Comparison of ENCODE assay signal across 14 cellular contexts in genomic region chr15:71364117-71364584, GRCh38.
DNase-seq lines count a peak whose midpoint lies in the region; ATAC-seq and TF ChIP-seq lines count a peak whose summit lies in the region.
"Had no signal": no experiment of that assay in that cellular context is flagged by ENCODE, and none has a peak within 500 bp of the region (broad histone marks: within the 10 kb centered on the region; RNA-seq: fewer than 3 reads in every experiment).

No MANE protein-coding gene starts in this region.

- H3K27me3 ChIP-seq in mesenchymal stem cell (ENCODE audit: control insufficient read depth in 1 of 2, insufficient read depth in 1 of 2, low read length in 2 of 2) = no peaks in the 10 kb centered on the region
- H3K27me3 ChIP-seq in CD4-positive, alpha-beta T cell (ENCODE audit: control insufficient read depth, insufficient read depth, low read length) = no peaks in the 10 kb centered on the region
- H3K27me3 ChIP-seq: cardiac muscle cell had no signal

- peaks cover 8% of the 10 kb centered on the region for H3K79me1 ChIP-seq in mesenchymal stem cell (replicated peaks; ENCODE audit: low read length, poor library complexity, severe bottlenecking)

- peaks cover 2% of the 10 kb centered on the region for H3K9me3 Mint-ChIP-seq in CD4-positive, alpha-beta T cell

- ATAC-seq in CD4-positive, alpha-beta T cell (ENCODE audit: poor library complexity) = no peak

- peak overlapping the region in 1 of 2 experiments; percentile 61 for H3K18ac ChIP-seq in mesenchymal stem cell (ENCODE audit: low read depth in 1 of 2, low read length in 2 of 2)

- peaks cover 22% of the 10 kb centered on the region for H3K27me3 Mint-ChIP-seq in CD4-positive, alpha-beta T cell

- no peak overlapping the region for H3K9ac ChIP-seq in mesenchymal stem cell (ENCODE audit: low read length)
- H3K9ac ChIP-seq: KMS-11 had no signal

- H2AFZ ChIP-seq in mesenchymal stem cell (ENCODE audit: low read depth, low read length) = no peak overlapping the region

- no peak overlapping the region for H3K27ac Mint-ChIP-seq in CD4-positive, alpha-beta T cell

- peak; percentile 84 for DNase-seq in HPDE6-E6E7 (ENCODE audit: extremely low spot score)
- peak; percentile 42 to 92 (median 71) for DNase-seq in NCI-H1417 (lab: John Stamatoyannopoulos, UW)
- DNase-seq in SW480 (ENCODE audit: low spot score) = peak; percentile 18
- DNase-seq in mesenchymal stem cell = no peak
- no peak for DNase-seq in AG20443 (ENCODE audit: low spot score)
- DNase-seq in CD4-positive, alpha-beta T cell = no peak
- DNase-seq in HuH-7 (ENCODE audit: low spot score) = no peak
- DNase-seq: activated naive CD4-positive, alpha-beta T cell treated with Interleukin-2 at 50 U/mL for 16 hours; CD4-positive, CD25-positive, alpha-beta regulatory T cell; hypothalamus; NCI-H446 treated with DMSO at 0.1 percent for 48 hours had no signal

- no peaks in the 10 kb centered on the region for H3K4me1 ChIP-seq in mesenchymal stem cell (ENCODE audit: control insufficient read depth, insufficient read depth, low read depth, low read length)

- no peak overlapping the region for H3K4ac ChIP-seq in mesenchymal stem cell (ENCODE audit: low read depth in 1 of 2, low read length in 2 of 2)

- H3K9me3 ChIP-seq in mesenchymal stem cell (ENCODE audit: control insufficient read depth, low read length) = no peaks in the 10 kb centered on the region
- H3K9me3 ChIP-seq in CD4-positive, alpha-beta T cell (ENCODE audit: control insufficient read depth, low read length) = no peaks in the 10 kb centered on the region

- intact Hi-C loops in CD4-positive, alpha-beta T cell (cut with DNase I, micrococcal nuclease) = no loop called here

- no peak overlapping the region for H3K4me2 ChIP-seq in mesenchymal stem cell (ENCODE audit: low read length, poor library complexity, severe bottlenecking)
- H3K4me2 ChIP-seq: KMS-11 had no signal

- no peak overlapping the region for H3K4me3 ChIP-seq in mesenchymal stem cell (ENCODE audit: insufficient read depth in 1 of 2, low read depth in 1 of 2, low read length in 2 of 2)
- H3K4me3 ChIP-seq: cardiac muscle cell, lung had no signal

- no peak overlapping the region for H3K23ac ChIP-seq in mesenchymal stem cell (ENCODE audit: low read length in 2 of 2)

- CTCF ChIA-PET in CD4-positive, alpha-beta T cell (lab: Charles Lee) = no interaction called here

- no peak overlapping the region for H2BK5ac ChIP-seq in mesenchymal stem cell (ENCODE audit: low read depth, low read length, poor library complexity, severe bottlenecking)

- no peak overlapping the region for H3K14ac ChIP-seq in mesenchymal stem cell (ENCODE audit: low read length in 2 of 2)

- no peaks in the 10 kb centered on the region for H3K4me1 Mint-ChIP-seq in CD4-positive, alpha-beta T cell (ENCODE audit: low read depth)

- no peak overlapping the region for H3K27ac ChIP-seq in mesenchymal stem cell (ENCODE audit: low read length, poor library complexity, severe bottlenecking)
- H3K27ac ChIP-seq in CD4-positive, alpha-beta T cell (ENCODE audit: low read depth, low read length) = no peak overlapping the region
- H3K27ac ChIP-seq: cardiac muscle cell, KMS-11 had no signal

- no peak overlapping the region for H3K4me3 Mint-ChIP-seq in CD4-positive, alpha-beta T cell
- H3K4me3 Mint-ChIP-seq: CD4-positive, CD25-positive, alpha-beta regulatory T cell had no signal

- H2BK15ac ChIP-seq in mesenchymal stem cell (ENCODE audit: low read depth, poor library complexity, severe bottlenecking) = peak overlapping the region; percentile 0

- H2BK12ac ChIP-seq in mesenchymal stem cell (ENCODE audit: low read length in 2 of 2) = peak overlapping the region; percentile 39 to 77

- H4K91ac ChIP-seq in mesenchymal stem cell (ENCODE audit: low read length) = peak overlapping the region; percentile 12

- no peak overlapping the region for H2BK120ac ChIP-seq in mesenchymal stem cell (ENCODE audit: low read depth, low read length)

- TF ChIP-seq CTCF in CD4-positive, alpha-beta T cell (IDR thresholded peaks at IDR 0.05) = no peak

- POLR2A ChIA-PET in CD4-positive, alpha-beta T cell (lab: Charles Lee) = no interaction called here

- WGBS in mesenchymal stem cell = 78% methylated on average over 4 of the region's 5 CpGs

- no peak overlapping the region for H4K8ac ChIP-seq in mesenchymal stem cell (ENCODE audit: low read length)

- H3K36me3 ChIP-seq in mesenchymal stem cell (ENCODE audit: control insufficient read depth in 1 of 2, insufficient read depth in 2 of 2, low read depth in 1 of 2, low read length in 2 of 2) = peaks cover 0 to 6% of the 10 kb centered on the region in 2 experiments
- H3K36me3 ChIP-seq: cardiac muscle cell had no signal

- no peaks in the 10 kb centered on the region for H3K36me3 Mint-ChIP-seq in CD4-positive, alpha-beta T cell (ENCODE audit: low read depth)
- H3K36me3 Mint-ChIP-seq: CD4-positive, CD25-positive, alpha-beta regulatory T cell had no signal

- H2AK5ac ChIP-seq in mesenchymal stem cell (ENCODE audit: low read length, severe bottlenecking) = no peak overlapping the region

Comparison
In these comparisons a context has a peak if more than half of its experiments do, and no peak if none do; other contexts are left out.
1. DNase-seq: peak in HPDE6-E6E7 (single experiment), NCI-H1417 (3 of 3) and SW480 (single experiment); none in mesenchymal stem cell (single experiment), AG20443 (single experiment), CD4-positive, alpha-beta T cell (0 of 10) and HuH-7 (single experiment).